Comparison of ENCODE assay signal across 8 cellular contexts in genomic region chr5:154756203-154756870, GRCh38. TPM values are rescaled to one million over a fixed set of nuclear protein-coding genes. Genes with fewer than 3 reads are reported as not detected.
DNase-seq lines count a peak whose midpoint lies in the region; ATAC-seq, FAIRE-seq and TF ChIP-seq lines count a peak whose summit lies in the region.

No MANE protein-coding gene starts in this region.

- H3K27me3 ChIP-seq in NT2/D1 (ENCODE audit: insufficient read depth, insufficient read length) (no peaks in the 10 kb centered on the region), pancreas (no peaks in the 10 kb centered on the region)

- H3K4me3 ChIP-seq in NT2/D1 (ENCODE audit: insufficient read length, low read depth) (peak overlapping the region; percentile 83), pancreas (peak overlapping the region; percentile 93 to 99 (median 95))

- TF ChIP-seq CTCF in pancreas (IDR thresholded peaks at IDR 0.05): no peak

- H3K9ac ChIP-seq in NT2/D1 (ENCODE audit: insufficient read length, low read depth): peak overlapping the region; percentile 93

- 0 to 1% methylated on average over 44 to 48 of the region's 48 CpGs for WGBS in pancreas, 2 donors

- DNase-seq in EL (peak; percentile 25), NT2/D1 (ENCODE audit: low read depth, low spot score) (no peak), globus pallidus (ENCODE audit: low spot score) (peak; percentile 22), pancreas (peak; percentile 60 to 88 (median 70)), cortex of kidney (lab: John Stamatoyannopoulos, UW) (no peak), NCI-H1930 (lab: John Stamatoyannopoulos, UW) (no peak)
- DNase-seq in activated effector memory CD4-positive, alpha-beta T cell treated with Interleukin-2 at 50 U/mL for 16 hours: peak; percentile 22

- H3K4me1 ChIP-seq in NT2/D1 (ENCODE audit: insufficient read depth, insufficient read length) (peaks cover 10% of the 10 kb centered on the region), pancreas (peaks cover 25 to 49% (median 38%) of the 10 kb centered on the region in 3 donors)

- intact Hi-C loops in pancreas (cut with DNase I): no loop called here

- no peaks in the 10 kb centered on the region for H3K9me3 ChIP-seq in NT2/D1 (ENCODE audit: insufficient read depth, low read length)
- H3K9me3 ChIP-seq in pancreas: no peaks in the 10 kb centered on the region

- peak overlapping the region; percentile 96 to 98 (median 98) for H3K27ac ChIP-seq in pancreas

- peaks cover 5% of the 10 kb centered on the region for H3K36me3 ChIP-seq in NT2/D1 (ENCODE audit: insufficient read depth, insufficient read length, low read length)
- H3K36me3 ChIP-seq in pancreas: no peaks in the 10 kb centered on the region

- ATAC-seq in pancreas (peak; percentile 10 to 28 (median 26)), HG02938 (IDR thresholded peaks at IDR 0.05; ENCODE audit: unreplicated experiment) (no peak)

- no peak for FAIRE-seq in pancreas (lab: Jason Lieb, UNC)

RNA-seq across cellular contexts. Expression of gene LARP1, which starts 1.2 kb away (rescaled TPM):
- total RNA-seq in pancreas: 100 to 1,000 TPM; 108 to 195 (median 119) TPM
- polyA plus RNA-seq in pancreas: 10 to 100 TPM; 35.8 to 50.4 TPM

Comparison
In these comparisons a context has a peak if more than half of its experiments do, and no peak if none do; other contexts are left out.
1. DNase-seq: peak in EL (single experiment), activated effector memory CD4-positive, alpha-beta T cell treated with Interleukin-2 at 50 U/mL for 16 hours (single experiment), globus pallidus (single experiment) and pancreas (6 of 6); none in NT2/D1 (single experiment), cortex of kidney (single experiment) and NCI-H1930 (0 of 2).